In the genomic region with DNA sequence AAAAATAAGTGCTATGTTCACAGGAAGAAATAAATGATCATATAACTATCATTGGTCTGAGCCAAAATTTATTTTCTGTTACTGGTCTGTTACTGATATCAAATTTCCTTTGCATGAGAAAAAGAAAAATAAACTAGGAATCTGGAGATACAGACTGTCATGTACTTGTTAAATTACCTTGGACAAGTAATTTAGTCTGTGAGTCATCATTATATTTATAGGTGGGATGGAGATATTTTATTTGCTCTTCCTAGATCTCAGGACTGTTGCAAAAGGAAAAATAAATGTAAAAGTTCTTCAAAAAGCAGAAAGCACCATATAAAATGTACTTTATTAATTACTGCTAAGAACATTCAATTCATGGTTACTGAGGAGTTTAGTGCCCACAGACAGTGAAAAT, we compare ENCODE assay signal across 2 cellular contexts.
TF ChIP-seq lines count a peak whose summit lies in the region.

No MANE protein-coding gene starts in this region.

TF ChIP-seq in SK-N-SH treated with all-trans-retinoic acid at 6 μM for 48 hours, 23 proteins besides CTCF, POLR2A, EP300 and RAD21 (continued from another document):
- TF ChIP-seq, protein P1, sequence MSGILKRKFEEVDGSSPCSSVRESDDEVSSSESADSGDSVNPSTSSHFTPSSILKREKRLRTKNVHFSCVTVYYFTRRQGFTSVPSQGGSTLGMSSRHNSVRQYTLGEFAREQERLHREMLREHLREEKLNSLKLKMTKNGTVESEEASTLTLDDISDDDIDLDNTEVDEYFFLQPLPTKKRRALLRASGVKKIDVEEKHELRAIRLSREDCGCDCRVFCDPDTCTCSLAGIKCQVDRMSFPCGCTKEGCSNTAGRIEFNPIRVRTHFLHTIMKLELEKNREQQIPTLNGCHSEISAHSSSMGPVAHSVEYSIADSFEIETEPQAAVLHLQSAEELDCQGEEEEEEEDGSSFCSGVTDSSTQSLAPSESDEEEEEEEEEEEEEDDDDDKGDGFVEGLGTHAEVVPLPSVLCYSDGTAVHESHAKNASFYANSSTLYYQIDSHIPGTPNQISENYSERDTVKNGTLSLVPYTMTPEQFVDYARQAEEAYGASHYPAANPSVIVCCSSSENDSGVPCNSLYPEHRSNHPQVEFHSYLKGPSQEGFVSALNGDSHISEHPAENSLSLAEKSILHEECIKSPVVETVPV (CRISPR knock-in tag; IDR thresholded peaks at IDR 0.05), result no peak
- peak; percentile 30; the same call in 1 of the 2 replicates for TF ChIP-seq TOX (CRISPR knock-in tag; IDR thresholded peaks at IDR 0.05; ENCODE audit: borderline replicate concordance)

TF ChIP-seq in SK-N-SH, 30 proteins besides CTCF, POLR2A, EP300 and RAD21 (continued from another document):
- TF ChIP-seq, protein P2, sequence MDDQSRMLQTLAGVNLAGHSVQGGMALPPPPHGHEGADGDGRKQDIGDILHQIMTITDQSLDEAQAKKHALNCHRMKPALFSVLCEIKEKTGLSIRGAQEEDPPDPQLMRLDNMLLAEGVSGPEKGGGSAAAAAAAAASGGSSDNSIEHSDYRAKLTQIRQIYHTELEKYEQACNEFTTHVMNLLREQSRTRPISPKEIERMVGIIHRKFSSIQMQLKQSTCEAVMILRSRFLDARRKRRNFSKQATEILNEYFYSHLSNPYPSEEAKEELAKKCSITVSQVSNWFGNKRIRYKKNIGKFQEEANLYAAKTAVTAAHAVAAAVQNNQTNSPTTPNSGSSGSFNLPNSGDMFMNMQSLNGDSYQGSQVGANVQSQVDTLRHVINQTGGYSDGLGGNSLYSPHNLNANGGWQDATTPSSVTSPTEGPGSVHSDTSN (IDR thresholded peaks at IDR 0.05), result no peak
- TF ChIP-seq NFIC (IDR thresholded peaks at IDR 0.05; ENCODE audit: borderline replicate concordance) (no peak), CHD2 (IDR thresholded peaks at IDR 0.05; ENCODE audit: low read length, partially characterized antibody) (no peak), FOSL2 (IDR thresholded peaks at IDR 0.05; ENCODE audit: borderline replicate concordance, low read depth) (no peak), MEF2A (IDR thresholded peaks at IDR 0.05; ENCODE audit: borderline replicate concordance, low read depth) (no peak), YY1 (IDR thresholded peaks at IDR 0.05; ENCODE audit: low read depth) (no peak), NRF1 (IDR thresholded peaks at IDR 0.05; ENCODE audit: low read depth, low read length) (no peak), FOXJ3 (CRISPR knock-in tag; IDR thresholded peaks at IDR 0.05) (no peak), SIN3A (IDR thresholded peaks at IDR 0.05; ENCODE audit: borderline replicate concordance, low read depth, low read length) (no peak), GATA2 (CRISPR knock-in tag; IDR thresholded peaks at IDR 0.05) (no peak), TCF12 (IDR thresholded peaks at IDR 0.05) (no peak), TEAD4 (IDR thresholded peaks at IDR 0.05; ENCODE audit: borderline replicate concordance, insufficient read depth) (no peak), RCOR1 (IDR thresholded peaks at IDR 0.05; ENCODE audit: low read length) (no peak), POLR2AphosphoS5 (IDR thresholded peaks at IDR 0.05; ENCODE audit: low read depth, low read length) (no peak)
- TF ChIP-seq, protein P3, sequence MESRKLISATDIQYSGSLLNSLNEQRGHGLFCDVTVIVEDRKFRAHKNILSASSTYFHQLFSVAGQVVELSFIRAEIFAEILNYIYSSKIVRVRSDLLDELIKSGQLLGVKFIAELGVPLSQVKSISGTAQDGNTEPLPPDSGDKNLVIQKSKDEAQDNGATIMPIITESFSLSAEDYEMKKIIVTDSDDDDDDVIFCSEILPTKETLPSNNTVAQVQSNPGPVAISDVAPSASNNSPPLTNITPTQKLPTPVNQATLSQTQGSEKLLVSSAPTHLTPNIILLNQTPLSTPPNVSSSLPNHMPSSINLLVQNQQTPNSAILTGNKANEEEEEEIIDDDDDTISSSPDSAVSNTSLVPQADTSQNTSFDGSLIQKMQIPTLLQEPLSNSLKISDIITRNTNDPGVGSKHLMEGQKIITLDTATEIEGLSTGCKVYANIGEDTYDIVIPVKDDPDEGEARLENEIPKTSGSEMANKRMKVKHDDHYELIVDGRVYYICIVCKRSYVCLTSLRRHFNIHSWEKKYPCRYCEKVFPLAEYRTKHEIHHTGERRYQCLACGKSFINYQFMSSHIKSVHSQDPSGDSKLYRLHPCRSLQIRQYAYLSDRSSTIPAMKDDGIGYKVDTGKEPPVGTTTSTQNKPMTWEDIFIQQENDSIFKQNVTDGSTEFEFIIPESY (IDR thresholded peaks at IDR 0.05; ENCODE audit: borderline replicate concordance, low read depth), result no peak
- TF ChIP-seq, protein P4, sequence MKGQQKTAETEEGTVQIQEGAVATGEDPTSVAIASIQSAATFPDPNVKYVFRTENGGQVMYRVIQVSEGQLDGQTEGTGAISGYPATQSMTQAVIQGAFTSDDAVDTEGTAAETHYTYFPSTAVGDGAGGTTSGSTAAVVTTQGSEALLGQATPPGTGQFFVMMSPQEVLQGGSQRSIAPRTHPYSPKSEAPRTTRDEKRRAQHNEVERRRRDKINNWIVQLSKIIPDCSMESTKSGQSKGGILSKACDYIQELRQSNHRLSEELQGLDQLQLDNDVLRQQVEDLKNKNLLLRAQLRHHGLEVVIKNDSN (IDR thresholded peaks at IDR 0.05; ENCODE audit: borderline replicate concordance, low read depth), result no peak
